ENCODE assay signal across 16 cellular contexts in genomic region chr7:95874129-95874528, GRCh38.
"Had no signal": no experiment of that assay in that cellular context is flagged by ENCODE, and none has a peak within 500 bp of the region (broad histone marks: within the 10 kb centered on the region; RNA-seq: fewer than 3 reads in every experiment).

No MANE protein-coding gene starts in this region.

- H3K36me3 Mint-ChIP-seq: IgD-negative memory B cell had no signal

- H3K4me3 ChIP-seq: K562 had no signal

- DNase-seq: NCI-H1092, NCI-H1105 treated with DMSO at 0.1 percent for 48 hours, NCI-H1436, NCI-H187, NCI-H2029, NCI-H2081 treated with DMSO at 0.1 percent for 48 hours, NCI-H2171 treated with DMSO at 0.1 percent for 48 hours, NCI-H524, NCI-H526 treated with DMSO at 0.1 percent for 48 hours, NCI-H748 treated with DMSO at 0.1 percent for 48 hours, PC-3, SHP77, T-helper 1 cell had no signal

- H3K4me3 Mint-ChIP-seq: IgD-negative memory B cell had no signal

- H3K27ac ChIP-seq: RWPE1 had no signal

- H3K27ac Mint-ChIP-seq: IgD-negative memory B cell had no signal
